1 cellular context compared by ENCODE assay signal in genomic region chr3:50235716-50236483, GRCh38.
TF ChIP-seq lines count a peak whose summit lies in the region.

Gene GNAI2, plus strand, starts transcription at chr3:50236204. Its CDS starts 132 bp downstream, at chr3:50236336.

TF ChIP-seq in GM12878, 131 proteins besides CTCF, POLR2A, EP300 and RAD21 (continued from another document):
- TF ChIP-seq NKRF (conservative IDR thresholded peaks at IDR 0.05) (peak; percentile 88), YY1 (IDR thresholded peaks at IDR 0.05; ENCODE audit: low read depth, low read length) (peak; percentile 39; the same call in 1 of the 2 replicates), HDGF (IDR thresholded peaks at IDR 0.05) (peak; percentile 93)
